In the genomic region with DNA sequence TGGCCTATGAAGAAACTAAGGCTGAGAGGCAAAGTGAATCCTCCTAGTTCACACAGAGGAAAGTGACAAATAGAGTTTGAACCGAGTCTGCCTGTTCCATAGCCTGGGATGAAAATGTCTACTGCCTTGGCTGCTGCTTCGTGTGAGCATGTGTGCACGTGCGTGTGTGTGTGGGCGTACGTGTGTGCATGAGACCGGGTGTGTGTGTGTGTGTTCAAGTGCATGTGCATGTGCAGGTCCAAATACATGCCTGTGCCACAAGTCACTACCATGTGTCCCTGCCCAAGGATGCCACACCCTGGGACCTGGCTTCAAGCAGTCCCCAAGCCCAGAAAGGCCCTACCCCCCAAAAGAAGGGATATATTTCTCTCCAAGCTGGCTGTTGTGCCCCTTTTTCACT, we compare ENCODE assay signal across 28 cellular contexts. TPM values are rescaled to one million over a fixed set of nuclear protein-coding genes. Genes with fewer than 3 reads are reported as not detected.
"Had no signal": no experiment of that assay in that cellular context is flagged by ENCODE, and none has a peak within 500 bp of the region (broad histone marks: within the 10 kb centered on the region; RNA-seq: fewer than 3 reads in every experiment).

No MANE protein-coding gene starts in this region.

- H3K9me3 ChIP-seq: ascending aorta, body of pancreas, MG63 had no signal

- FAIRE-seq: RCC 7860 had no signal

- H3K36me3 Mint-ChIP-seq: activated naive CD4-positive, alpha-beta T cell treated with anti-CD3 and anti-CD28 coated beads, Interleukin-2, amount 50 U/mL, for 72 hours had no signal

- H3K27ac Mint-ChIP-seq: activated CD4-positive, alpha-beta memory T cell treated with anti-CD3 and anti-CD28 coated beads, Interleukin-2, amount 10 ng/mL, durations not matched to agents 7 days and 5 days; activated naive CD4-positive, alpha-beta T cell treated with anti-CD3 and anti-CD28 coated beads, Interleukin-2, amount 50 U/mL, for 72 hours; activated naive CD8-positive, alpha-beta T cell treated with anti-CD3 and anti-CD28 coated beads, Interleukin-2, amount 50 U/mL, for 24 hours; activated T-helper 1 cell treated with anti-CD3 and anti-CD28 coated beads, Interleukin-12 subunit alpha, Interleukin-12 subunit beta, Interleukin-2, Interleukin-4 antibody, amounts not matched to agents 30 ng/mL and 10 ng/mL and 1 ng/mL, durations not matched to agents 14 hours and 24 hours and 36 hours; T-helper 17 cell had no signal

- H3K4me1 Mint-ChIP-seq: activated CD4-positive, alpha-beta memory T cell treated with anti-CD3 and anti-CD28 coated beads, Interleukin-2, amount 10 ng/mL, durations not matched to agents 7 days and 5 days; activated naive CD8-positive, alpha-beta T cell treated with anti-CD3 and anti-CD28 coated beads, Interleukin-2, amount 50 U/mL, for 24 hours; central memory CD8-positive, alpha-beta T cell had no signal

- H3K36me3 ChIP-seq: ascending aorta, MG63 had no signal

- H3K9me3 Mint-ChIP-seq: activated CD4-positive, alpha-beta memory T cell treated with anti-CD3 and anti-CD28 coated beads, Interleukin-2, amount 10 ng/mL, durations not matched to agents 7 days and 5 days; activated naive CD4-positive, alpha-beta T cell treated with anti-CD3 and anti-CD28 coated beads, Interleukin-2, amount 50 U/mL, for 72 hours; activated naive CD8-positive, alpha-beta T cell treated with anti-CD3 and anti-CD28 coated beads, Interleukin-2, amount 50 U/mL, for 24 hours; activated T-helper 1 cell treated with anti-CD3 and anti-CD28 coated beads, Interleukin-12 subunit alpha, Interleukin-12 subunit beta, Interleukin-2, Interleukin-4 antibody, amounts not matched to agents 30 ng/mL and 10 ng/mL and 1 ng/mL, durations not matched to agents 14 hours and 24 hours and 36 hours; central memory CD8-positive, alpha-beta T cell had no signal

- ATAC-seq: activated naive CD4-positive, alpha-beta T cell treated with anti-CD3 and anti-CD28 coated beads, Interleukin-2, amount 50 U/mL, for 72 hours; activated naive CD8-positive, alpha-beta T cell treated with anti-CD3 and anti-CD28 coated beads, Interleukin-2, amount 50 U/mL, for 24 hours; body of pancreas; T-helper 17 cell had no signal

- H3K4me3 ChIP-seq: ascending aorta, body of pancreas, MG63 had no signal

- H3K4me3 Mint-ChIP-seq: activated CD4-positive, alpha-beta memory T cell treated with anti-CD3 and anti-CD28 coated beads, Interleukin-2, amount 10 ng/mL, durations not matched to agents 7 days and 5 days; activated naive CD8-positive, alpha-beta T cell treated with anti-CD3 and anti-CD28 coated beads, Interleukin-2, amount 50 U/mL, for 24 hours; activated T-helper 1 cell treated with anti-CD3 and anti-CD28 coated beads, Interleukin-12 subunit alpha, Interleukin-12 subunit beta, Interleukin-2, Interleukin-4 antibody, amounts not matched to agents 30 ng/mL and 10 ng/mL and 1 ng/mL, durations not matched to agents 14 hours and 24 hours and 36 hours; central memory CD8-positive, alpha-beta T cell; T-helper 17 cell had no signal

- H3K27me3 ChIP-seq: ascending aorta, body of pancreas, MG63 had no signal

- DNase-seq: activated CD4-positive, alpha-beta memory T cell treated with anti-CD3 and anti-CD28 coated beads, Interleukin-2, amount 10 ng/mL, durations not matched to agents 7 days and 5 days; activated CD4-positive, alpha-beta T cell treated with anti-CD3 and anti-CD28 coated beads, Interleukin-2, amount 50 U/mL, for 1 hour; activated CD4-positive, CD25-positive, alpha-beta regulatory T cell; activated CD8-positive, alpha-beta memory T cell treated with anti-CD3 and anti-CD28 coated beads, Interleukin-2, amount 50 U/mL, for 48 hours; activated effector memory CD4-positive, alpha-beta T cell treated with Interleukin-2 at 50 U/mL for 16 hours; activated naive CD4-positive, alpha-beta T cell; activated naive CD8-positive, alpha-beta T cell treated with anti-CD3 and anti-CD28 coated beads, Interleukin-2, amount 50 U/mL, for 24 hours; activated T-cell treated with anti-CD3 and anti-CD28 coated beads, Interleukin-2, amount 50 U/mL, for 1 hour; amniotic stem cell; body of pancreas; MG63; MV-4-11; NCI-H1092 treated with DMSO at 0.1 percent for 48 hours; NCI-H1417 treated with DMSO at 0.1 percent for 48 hours; NCI-H1694 treated with DMSO at 0.1 percent for 48 hours; NCI-H2029 treated with DMSO at 0.1 percent for 48 hours; NCI-H510A treated with DMSO at 0.1 percent for 48 hours; NCI-H69; NK-92 treated with Interleukin-12 subunit alpha and Interleukin-12 subunit beta, amount 100 ng/mL, for 24 hours; SHP77 treated with DMSO at 0.1 percent for 48 hours; T-helper 17 cell; T-helper 9 cell had no signal

- H3K4me1 ChIP-seq: ascending aorta, body of pancreas had no signal

- H3K27ac ChIP-seq: ascending aorta, body of pancreas had no signal

RNA-seq across cellular contexts. Expression of gene SEZ6, which starts 13.6 kb away (rescaled TPM):
- total RNA-seq: activated CD4-positive, alpha-beta memory T cell treated with anti-CD3 and anti-CD28 coated beads, Interleukin-2, amount 10 ng/mL, durations not matched to agents 7 days and 5 days; activated T-helper 1 cell treated with anti-CD3 and anti-CD28 coated beads, Interleukin-12 subunit alpha, Interleukin-12 subunit beta, Interleukin-2, Interleukin-4 antibody, amounts not matched to agents 30 ng/mL and 10 ng/mL and 1 ng/mL, durations not matched to agents 14 hours and 24 hours and 36 hours; ascending aorta; body of pancreas; SK-MEL-5 had no signal

RNA-seq across cellular contexts. Expression of gene PIPOX, which starts 50.7 kb away (rescaled TPM):
- total RNA-seq: ascending aorta had no signal
